Comparison of ENCODE assay signal across 8 cellular contexts in the genomic region with DNA sequence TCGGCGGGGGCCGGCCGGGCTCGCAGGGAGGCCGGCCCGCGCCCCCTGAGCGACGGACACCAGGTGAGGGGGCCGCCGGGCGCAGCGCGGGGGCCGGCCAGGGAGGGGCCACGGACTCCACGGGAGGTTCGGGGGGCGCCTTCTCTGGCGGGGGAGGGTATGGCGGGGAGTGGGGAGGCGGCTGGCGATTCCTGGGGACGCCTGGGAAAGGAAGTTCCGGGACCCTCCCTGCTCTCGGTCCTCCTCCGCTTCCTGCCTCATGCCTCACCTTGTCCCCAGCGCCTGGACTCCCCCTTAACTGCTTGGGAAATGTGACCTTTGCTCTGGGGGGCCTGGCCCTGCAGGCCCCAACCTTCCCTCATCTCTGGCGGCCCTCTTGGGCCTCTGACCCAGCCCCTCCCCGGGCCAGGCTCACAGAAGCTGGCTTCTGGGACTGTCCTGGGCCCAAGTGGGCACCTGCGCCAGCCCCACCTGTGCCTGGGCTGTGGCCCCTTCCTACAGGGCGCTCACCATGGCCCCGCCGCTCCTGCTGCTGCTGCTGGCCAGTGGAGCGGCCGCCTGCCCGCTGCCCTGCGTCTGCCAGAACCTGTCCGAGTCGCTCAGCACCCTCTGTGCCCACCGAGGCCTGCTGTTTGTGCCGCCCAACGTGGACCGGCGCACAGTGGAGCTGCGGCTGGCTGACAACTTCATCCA. TPM values are rescaled to one million over a fixed set of nuclear protein-coding genes. Genes with fewer than 3 reads are reported as not detected.
A peak's percentile ranks its signal among the peaks of the same experiment; 100 is the strongest.
DNase-seq lines count a peak whose midpoint lies in the region; ATAC-seq and TF ChIP-seq lines count a peak whose summit lies in the region.

No MANE protein-coding gene starts in this region.

- 47 to 80% (median 60%) methylated on average over 2 to 46 of the region's 47 CpGs for WGBS in adrenal gland, 4 donors
- whole genome bisulfite sequencing in lung, 2 donors, result 45 to 69% methylated on average over 26 to 47 of the region's 47 CpGs

- H3K27me3 Mint-ChIP-seq in CD4-positive, alpha-beta T cell, result no peaks in the 10 kb centered on the region

- H3K27ac ChIP-seq in CD4-positive, alpha-beta T cell (ENCODE audit: low read depth, low read length), result no peak overlapping the region
- H3K27ac ChIP-seq in adrenal gland (peak overlapping the region in 3 of 5 donors; percentile 8 to 92 (median 66)), lung (ENCODE audit: low read depth in 1 of 2, low read length in 1 of 2) (peak overlapping the region in 1 of 2 donors; percentile 71)

- H3K4me3 Mint-ChIP-seq in CD4-positive, alpha-beta T cell, result peak overlapping the region; percentile 60

- H3K4me3 ChIP-seq in adrenal gland (peak overlapping the region in 1 of 4 donors; percentile 64), lung (peak overlapping the region; percentile 65)

- no peak for TF ChIP-seq POLR2A in adrenal gland (IDR thresholded peaks at IDR 0.05)

- no peaks in the 10 kb centered on the region for H3K9me3 Mint-ChIP-seq in CD4-positive, alpha-beta T cell

- H3K9me3 ChIP-seq in CD4-positive, alpha-beta T cell (ENCODE audit: control insufficient read depth, low read length), result no peaks in the 10 kb centered on the region
- H3K9me3 ChIP-seq in adrenal gland (replicated peaks in 1 of 3), result no peaks in the 10 kb centered on the region
- no peaks in the 10 kb centered on the region for H3K9me3 ChIP-seq in lung (ENCODE audit: control insufficient read depth in 2 of 2, insufficient read depth in 1 of 2, low read length in 1 of 2)

- H3K4me1 Mint-ChIP-seq in CD4-positive, alpha-beta T cell (ENCODE audit: low read depth), result no peaks in the 10 kb centered on the region

- no peak for ATAC-seq in CD4-positive, alpha-beta T cell (ENCODE audit: poor library complexity)
- ATAC-seq in HG02852 (IDR thresholded peaks at IDR 0.05; ENCODE audit: unreplicated experiment), result peak; percentile 5
- ATAC-seq in lung (ENCODE audit: insufficient read depth, low FRiP score), result no peak
- no peak for ATAC-seq in GM21717 (IDR thresholded peaks at IDR 0.05; ENCODE audit: unreplicated experiment)

- H3K4me1 ChIP-seq in adrenal gland (replicated peaks in 1 of 2) (peaks cover 6% of the 10 kb centered on the region in 2 donors), lung (ENCODE audit: control insufficient read depth in 2 of 2, insufficient read depth in 2 of 2, low read length in 2 of 2) (peaks cover 0 to 7% of the 10 kb centered on the region in 2 donors)

- H3K27ac Mint-ChIP-seq in CD4-positive, alpha-beta T cell, result no peak overlapping the region

- intact Hi-C loops in CD4-positive, alpha-beta T cell (cut with DNase I, micrococcal nuclease), result no loop called here
- intact Hi-C loops in adrenal gland (cut with DNase I), result no loop called here

- no peak for TF ChIP-seq CTCF in CD4-positive, alpha-beta T cell (IDR thresholded peaks at IDR 0.05)
- TF ChIP-seq CTCF in adrenal gland (IDR thresholded peaks at IDR 0.05) (no peak), lung (IDR thresholded peaks at IDR 0.05; ENCODE audit: control extremely low read depth, extremely low read depth) (no peak)

- CTCF ChIA-PET in CD4-positive, alpha-beta T cell (lab: Charles Lee), result no interaction called here

- H3K36me3 ChIP-seq in adrenal gland (replicated peaks in 1 of 2) (no peaks in the 10 kb centered on the region), lung (ENCODE audit: control insufficient read depth in 2 of 2, insufficient read depth in 2 of 2, low read length in 2 of 2) (peaks cover 0 to 11% of the 10 kb centered on the region in 2 donors)

- H3K27me3 ChIP-seq in CD4-positive, alpha-beta T cell (ENCODE audit: control insufficient read depth, insufficient read depth, low read length), result no peaks in the 10 kb centered on the region
- H3K27me3 ChIP-seq in adrenal gland (no peaks in the 10 kb centered on the region), lung (ENCODE audit: control insufficient read depth, insufficient read depth) (no peaks in the 10 kb centered on the region)

- POLR2A ChIA-PET in CD4-positive, alpha-beta T cell (lab: Charles Lee), result interaction anchor here (1.1 to 1.2 kb wide), 2 partner anchors 14 to 219 kb away, joined by 3 to 5 read pairs; a partner anchor contains a TSS

- no peak for DNase-seq in CD4-positive, alpha-beta T cell
- no peak for DNase-seq in adrenal gland
- no peak for DNase-seq in lung (ENCODE audit: low spot score)
- no peak for DNase-seq in NCI-H2227 treated with DMSO at 0.1 percent for 48 hours (lab: John Stamatoyannopoulos, UW)
- no peak for DNase-seq in activated CD8-positive, alpha-beta memory T cell treated with anti-CD3 and anti-CD28 coated beads, Interleukin-2, amount 50 U/mL, for 4 hours
- DNase-seq in NCI-H1092 treated with DMSO at 0.1 percent for 48 hours (lab: John Stamatoyannopoulos, UW), result no peak

- no peaks in the 10 kb centered on the region for H3K36me3 Mint-ChIP-seq in CD4-positive, alpha-beta T cell (ENCODE audit: low read depth)

RNA-seq across cellular contexts. Expression of a gene that starts 0.5 kb away (rescaled TPM):
- 1 to 10 TPM; 1.6 to 2.5 TPM for total RNA-seq in CD4-positive, alpha-beta T cell
- total RNA-seq in adrenal gland (10 to 100 TPM in 7 of 8 donors, 1 to 10 TPM in 1; 9.4 to 25.6 (median 17.0) TPM), lung (10 to 100 TPM in 1 of 2 donors, 1 to 10 TPM in 1; 4.6 to 34.4 TPM)
- polyA plus RNA-seq in adrenal gland (10 to 100 TPM in 2 of 3 donors, under 1 TPM in 1; 0.24 to 74.3 (median 17.1) TPM), lung (10 to 100 TPM; 15.0 to 15.6 TPM)

RNA-seq across cellular contexts. Expression of a gene that starts 14.1 kb away (rescaled TPM):
- total RNA-seq in CD4-positive, alpha-beta T cell, result 10 to 100 TPM; 60.1 to 63.0 TPM
- 10 to 100 TPM; 12.5 to 24.8 (median 19.4) TPM for total RNA-seq in adrenal gland
- 10 to 100 TPM in 2 of 3 donors, 1 to 10 TPM in 1; 5.2 to 19.5 (median 16.5) TPM for polyA plus RNA-seq in adrenal gland
- 10 to 100 TPM; 19.5 to 22.8 TPM for total RNA-seq in lung
- 10 to 100 TPM in 1 of 2 donors, 1 to 10 TPM in 1; 8.7 to 24.0 TPM for polyA plus RNA-seq in lung
